30 cellular contexts compared by ENCODE assay signal in genomic region chr16:82203198-82203597, GRCh38.
"Had no signal": no experiment of that assay in that cellular context is flagged by ENCODE, and none has a peak within 500 bp of the region (broad histone marks: within the 10 kb centered on the region; RNA-seq: fewer than 3 reads in every experiment).

No MANE protein-coding gene starts in this region.

- H3K27me3 ChIP-seq: cardiac muscle cell, MG63 had no signal

- H3K9me3 ChIP-seq: MG63 had no signal

- DNase-seq: activated CD4-positive, alpha-beta T cell treated with anti-CD3 and anti-CD28 coated beads, Interleukin-2, amount 10 ng/mL, durations not matched to agents 24 days and 14 days; activated CD4-positive, alpha-beta T cell treated with anti-CD3 and anti-CD28 coated beads, Interleukin-2, amount 50 U/mL, for 4 hours; activated CD8-positive, alpha-beta T cell treated with anti-CD3 and anti-CD28 coated beads for 36 hours; activated effector memory CD4-positive, alpha-beta T cell treated with anti-CD3 and anti-CD28 coated beads, Interleukin-2, amount 50 U/mL, for 16 hours; activated naive CD4-positive, alpha-beta T cell; activated naive CD4-positive, alpha-beta T cell treated with anti-CD3 and anti-CD28 coated beads, Interleukin-2, amount 50 U/mL, for 16 hours; activated naive CD8-positive, alpha-beta T cell treated with anti-CD3 and anti-CD28 coated beads for 36 hours; activated T-cell treated with anti-CD3 and anti-CD28 coated beads, Interleukin-2, amount 50 U/mL, for 1 hour; activated T-cell treated with anti-CD3 and anti-CD28 coated beads, Interleukin-2, amount 50 U/mL, for 72 hours; amniotic stem cell; aorta; Kasumi-1; KG1; MG63; NCI-H1048; NCI-H1105 treated with DMSO at 0.1 percent for 48 hours; NCI-H1436; NCI-H1694; NCI-H1930; NCI-H2081 treated with DMSO at 0.1 percent for 48 hours; NCI-H2171; NCI-H510A; NCI-H526; NCI-H748 treated with DMSO at 0.1 percent for 48 hours; NK-92 treated with Interleukin-12 subunit alpha and Interleukin-12 subunit beta, amount 100 ng/mL, for 24 hours; OCI-M1; Right ventricle myocardium superior; T1000 had no signal

- H3K4me3 ChIP-seq: cardiac muscle cell, MG63 had no signal

- H3K36me3 ChIP-seq: cardiac muscle cell, MG63 had no signal

- H3K27ac ChIP-seq: cardiac muscle cell had no signal

- ATAC-seq: activated CD8-positive, alpha-beta T cell treated with anti-CD3 and anti-CD28 coated beads for 36 hours; activated T-cell treated with anti-CD3 and anti-CD28 coated beads, Interleukin-2, amount 50 U/mL, for 72 hours; activated T-helper 17 cell treated with anti-CD3 and anti-CD28 coated beads, Interleukin-2, amount 50 U/mL, for 72 hours had no signal
